Comparison of ENCODE assay signal across 8 cellular contexts in the genomic region with DNA sequence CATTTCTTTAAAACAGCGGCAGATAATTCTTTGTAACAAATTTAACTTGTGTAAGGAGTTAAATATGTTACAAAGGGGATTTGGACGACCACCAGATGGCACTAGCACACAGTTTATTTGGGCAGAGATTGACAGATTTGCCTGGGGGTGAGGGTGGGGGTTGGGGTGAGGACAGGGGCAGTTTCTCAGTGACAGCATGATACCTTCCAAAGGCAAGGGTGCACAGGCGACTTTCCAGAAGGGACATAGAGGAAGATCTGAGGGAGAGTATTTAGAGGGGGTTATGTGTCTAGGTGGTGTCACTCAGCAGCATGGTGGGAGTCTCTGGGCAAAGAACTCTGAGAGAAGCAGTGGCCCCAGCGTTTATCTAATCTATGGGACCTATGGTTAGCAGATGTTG. TPM values are rescaled to one million over a fixed set of nuclear protein-coding genes. Genes with fewer than 3 reads are reported as not detected.
A peak's percentile ranks its signal among the peaks of the same experiment; 100 is the strongest.
DNase-seq lines count a peak whose midpoint lies in the region; ATAC-seq, FAIRE-seq and TF ChIP-seq lines count a peak whose summit lies in the region.

No MANE protein-coding gene starts in this region.

- no peak overlapping the region for H3K4me3 ChIP-seq in A549
- H3K4me3 ChIP-seq in GM12875 (ENCODE audit: low read depth, low read length), result no peak overlapping the region

- FAIRE-seq in A549 (lab: Jason Lieb, UNC), result no peak

- POLR2A ChIA-PET in A549 (lab: Yijun Ruan, JAX), result interaction anchor here (2.2 kb wide), 1 partner anchor 9 kb away, joined by 6 read pairs; the partner anchor contains the start of gene TMA16

- peak; percentile 54 to 76; a peak in 4 of 6 replicates for ATAC-seq in A549
- peak; percentile 57 for ATAC-seq in T-helper 17 cell
- ATAC-seq in GM18858 (IDR thresholded peaks at IDR 0.05; ENCODE audit: unreplicated experiment), result no peak

- CTCF ChIA-PET in A549 (lab: Yijun Ruan, JAX), result interaction anchor here (0.9 to 2.8 kb wide), 4 partner anchors 8 to 64 kb away, joined by 3 to 28 read pairs (median 3); no protein-coding TSS in a partner anchor

- H3K9me3 ChIP-seq in A549 (no peaks in the 10 kb centered on the region), T-helper 17 cell (ENCODE audit: control insufficient read depth, low read length, poor library complexity, severe bottlenecking) (no peaks in the 10 kb centered on the region)

- peak; percentile 56 to 69 for TF ChIP-seq RAD21 in A549 (conservative IDR thresholded peaks at IDR 0.05 in 1 of 2, IDR thresholded peaks at IDR 0.05 in 1 of 2)

- H3K27ac Mint-ChIP-seq in T-helper 17 cell, result no peak overlapping the region
- H3K27ac Mint-ChIP-seq in brain, result no peak overlapping the region

- WGBS in A549 (ENCODE audit: missing lambda C conversion rate), result 25% methylated on average over 4 of the region's 4 CpGs

- no peaks in the 10 kb centered on the region for H3K36me3 Mint-ChIP-seq in T-helper 17 cell (ENCODE audit: low read depth)
- H3K36me3 Mint-ChIP-seq in brain, result no peaks in the 10 kb centered on the region

- no peak for TF ChIP-seq EP300 in A549 (IDR thresholded peaks at IDR 0.05)

- DNase-seq in A549 (ENCODE audit: low read depth in 1 of 2, low spot score in 1 of 2), result peak; percentile 10 to 49
- DNase-seq in HuH-7 (ENCODE audit: low spot score), result peak; percentile 40
- peak in 1 of 3 donors; percentile 17 for DNase-seq in T-helper 17 cell
- peak; percentile 47 for DNase-seq in kidney tubule cell (ENCODE audit: low spot score)
- DNase-seq in stimulated activated CD8-positive, alpha-beta memory T cell treated with anti-CD3 and anti-CD28 coated beads, Interleukin-15, amount 100 ng/mL, for 48 hours (ENCODE audit: low read depth in 2 of 2), result peak; percentile 4 to 8

- H3K4me2 ChIP-seq in A549, result no peak overlapping the region

- H3K27me3 Mint-ChIP-seq in T-helper 17 cell (peaks cover 8% of the 10 kb centered on the region), brain (peaks cover 6% of the 10 kb centered on the region)

- H3K9me3 Mint-ChIP-seq in brain, result no peaks in the 10 kb centered on the region

- no peak for TF ChIP-seq POLR2A in A549 (IDR thresholded peaks at IDR 0.05; ENCODE audit: low read length)

- H3K4me1 ChIP-seq in A549, result no peaks in the 10 kb centered on the region

- no peak overlapping the region for H3K27ac ChIP-seq in A549

- peaks cover 4% of the 10 kb centered on the region for H3K4me1 Mint-ChIP-seq in T-helper 17 cell
- H3K4me1 Mint-ChIP-seq in brain, result no peaks in the 10 kb centered on the region

- H3K4me3 Mint-ChIP-seq in T-helper 17 cell (no peak overlapping the region), brain (no peak overlapping the region)

- TF ChIP-seq CTCF in A549 (IDR thresholded peaks at IDR 0.05) (peak; percentile 55), GM12875 (IDR thresholded peaks at IDR 0.05; ENCODE audit: borderline replicate concordance, insufficient read depth, low read depth, low read length) (peak; percentile 49; the same call in 1 of the 2 replicates), brain (conservative IDR thresholded peaks at IDR 0.05) (peak; percentile 90)

TF ChIP-seq in A549, 52 proteins besides CTCF, POLR2A, EP300 and RAD21:
- TF ChIP-seq FOSL2 (IDR thresholded peaks at IDR 0.05), result no peak
- no peak for TF ChIP-seq FOSL2 (CRISPR knock-in tag; IDR thresholded peaks at IDR 0.05)
- no peak for TF ChIP-seq MAZ (IDR thresholded peaks at IDR 0.05; ENCODE audit: borderline replicate concordance, low read depth, low read length)
- TF ChIP-seq E2F6 (IDR thresholded peaks at IDR 0.05; ENCODE audit: borderline replicate concordance, low read depth), result no peak
- no peak for TF ChIP-seq JUNB (IDR thresholded peaks at IDR 0.05)
- no peak for TF ChIP-seq HOXB13 (CRISPR knock-in tag; IDR thresholded peaks at IDR 0.05; ENCODE audit: low read depth)
- TF ChIP-seq SMC3 (IDR thresholded peaks at IDR 0.05), result peak; percentile 79
- TF ChIP-seq ZNF302 (CRISPR knock-in tag; IDR thresholded peaks at IDR 0.05), result no peak

RNA-seq across cellular contexts. Expression of gene TMA16, which starts 9.6 kb away (rescaled TPM):
- polyA plus RNA-seq in A549 (2011; rRNA removed), result 14.2 and 28.5 TPM in 2 replicates
- polyA plus RNA-seq in A549 (2012; cell fraction: cytosol; rRNA removed), result 6.0 and 9.0 TPM in 2 replicates
- polyA plus RNA-seq in A549 (2012; cell fraction: nucleus; rRNA removed), result 2.1 and 4.0 TPM in 2 replicates
- 36.1 to 39.2 TPM (median 37.0 TPM) in 3 replicates for polyA plus RNA-seq in A549 (2017; fragmentation: RNase III; extraction: RNeasy Plus Mini Kit Qiagen cat#74134 plus additional on column Dnase treatment)
- 12.1 and 13.0 TPM in 2 replicates for polyA minus RNA-seq in A549 (2011; rRNA and poly(A)+ RNA removed)
- total RNA-seq in T-helper 17 cell, result 10 to 100 TPM in 1 of 2 donors, 1 to 10 TPM in 1; 7.5 to 10.9 TPM
- 2.8 TPM for polyA plus RNA-seq in brain (ENCODE audit: insufficient read depth, low read depth, low replicate concordance)

RNA-seq across cellular contexts. Expression of gene TKTL2, which starts 11.4 kb away (rescaled TPM):
- polyA plus RNA-seq in A549 (2011; rRNA removed) (not detected in 2 replicates), A549 (2017; fragmentation: RNase III; extraction: RNeasy Plus Mini Kit Qiagen cat#74134 plus additional on column Dnase treatment) (not detected in 3 replicates), brain (ENCODE audit: insufficient read depth, low read depth, low replicate concordance) (not detected)
- not detected in 2 replicates for polyA plus RNA-seq in A549 (2012; cell fraction: cytosol; rRNA removed)
- 0.01 TPM in 1 of 2 replicates, not detected in the other for polyA plus RNA-seq in A549 (2012; cell fraction: nucleus; rRNA removed)
- polyA minus RNA-seq in A549 (2011; rRNA and poly(A)+ RNA removed), result not detected in 2 replicates
- under 1 TPM in 1 of 2 donors, not detected in 1; 0.10 TPM for total RNA-seq in T-helper 17 cell
